ENCODE assay signal across 1 cellular context in the genomic region with DNA sequence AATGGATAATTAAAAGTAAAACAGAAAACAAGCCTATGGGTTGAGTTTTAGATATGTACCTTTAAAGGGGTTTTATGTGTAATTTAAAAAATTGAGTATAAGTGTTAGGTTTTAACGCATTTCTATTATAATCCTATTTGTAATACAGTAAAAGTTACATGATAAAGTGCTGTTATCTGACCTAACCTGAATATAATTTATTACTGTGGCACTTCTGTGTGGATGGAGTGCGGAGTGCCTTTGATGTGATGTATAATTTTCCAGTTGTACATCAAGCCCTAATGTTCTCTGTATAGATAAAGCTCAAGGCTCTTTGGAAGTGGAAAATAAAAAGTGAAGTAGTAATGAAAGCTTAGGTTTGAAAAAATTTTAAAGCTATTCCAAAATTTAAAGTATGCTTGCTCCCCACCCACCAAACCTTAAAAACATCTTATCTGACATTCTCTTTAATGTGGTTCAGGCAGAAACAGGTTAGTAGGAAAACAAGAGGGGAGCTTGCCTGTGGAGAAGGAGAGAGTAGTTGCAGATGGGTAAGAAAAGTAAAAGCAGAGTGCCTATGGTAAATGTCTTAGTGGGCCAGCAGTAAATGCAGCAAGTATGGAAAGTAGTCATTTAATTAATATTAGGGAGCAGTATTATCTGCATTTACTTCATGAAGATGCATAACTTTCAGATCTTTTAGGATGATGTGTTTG.
TF ChIP-seq lines count a peak whose summit lies in the region.

No MANE protein-coding gene starts in this region.

TF ChIP-seq in endothelial cell of umbilical vein, 7 proteins besides CTCF, POLR2A, EP300 and RAD21:
- TF ChIP-seq JUN (IDR thresholded peaks at IDR 0.05; ENCODE audit: borderline replicate concordance, insufficient read depth, insufficient read length, low read depth) (no peak), MYC (IDR thresholded peaks at IDR 0.05; ENCODE audit: low read depth, low read length) (no peak), EZH2 (IDR thresholded peaks at IDR 0.05; ENCODE audit: borderline replicate concordance, low read depth, low read length, severe bottlenecking) (no peak), POLR2AphosphoS5 (IDR thresholded peaks at IDR 0.05; ENCODE audit: insufficient read depth, low read depth, low read length) (no peak), FOS (IDR thresholded peaks at IDR 0.05; ENCODE audit: borderline replicate concordance, insufficient read depth, low read length) (no peak), GATA2 (IDR thresholded peaks at IDR 0.05; ENCODE audit: insufficient read depth, insufficient read length, low read depth, low read length) (no peak)
- TF ChIP-seq, protein P1, sequence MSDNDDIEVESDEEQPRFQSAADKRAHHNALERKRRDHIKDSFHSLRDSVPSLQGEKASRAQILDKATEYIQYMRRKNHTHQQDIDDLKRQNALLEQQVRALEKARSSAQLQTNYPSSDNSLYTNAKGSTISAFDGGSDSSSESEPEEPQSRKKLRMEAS (IDR thresholded peaks at IDR 0.05; ENCODE audit: insufficient read depth, insufficient read length) = no peak
TF ChIP-seq in endothelial cell of umbilical vein: peak in this region for 0.
